Comparison of ENCODE assay signal across 18 cellular contexts in the genomic region with DNA sequence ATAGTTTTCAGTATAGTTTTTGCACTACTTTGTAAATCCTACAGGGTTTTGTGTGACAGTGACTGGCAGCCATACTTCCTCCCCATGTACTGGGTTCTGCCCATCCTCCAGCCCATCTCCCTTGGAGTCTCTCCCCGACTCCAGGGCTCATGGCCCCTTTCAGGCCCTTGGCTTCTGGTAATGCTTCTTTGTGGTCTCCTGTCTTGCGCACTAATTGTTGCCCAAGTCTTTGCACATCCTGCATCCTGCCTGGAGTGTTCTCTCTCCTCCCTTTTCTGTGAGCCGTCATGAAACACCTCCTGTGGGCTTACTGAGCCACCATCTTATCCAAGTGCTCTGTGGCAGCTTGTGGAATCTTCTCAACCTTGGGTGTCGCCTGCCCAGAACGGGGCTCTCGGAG.
"Had no signal": no experiment of that assay in that cellular context is flagged by ENCODE, and none has a peak within 500 bp of the region (broad histone marks: within the 10 kb centered on the region; RNA-seq: fewer than 3 reads in every experiment).

No MANE protein-coding gene starts in this region.

- H3K27me3 Mint-ChIP-seq: naive thymus-derived CD8-positive, alpha-beta T cell; stimulated activated memory B cell treated with anti-CD40 and anti-IgM and Interleukin-4, amounts not matched to agents 10 μg/mL and 1 μg/mL and 100 μg/mL, for 72 hours; stimulated activated naive CD8-positive, alpha-beta T cell treated with anti-CD3 and anti-CD28 coated beads, Interleukin-15, Interleukin-2, amounts not matched to agents 100 ng/mL and 50 ng/mL, for 24 hours had no signal

- H3K36me3 ChIP-seq: heart left ventricle, pancreas, tibial nerve had no signal

- H3K27ac ChIP-seq: coronary artery, heart left ventricle, pancreas, testis, tibial nerve had no signal

- H3K4me1 ChIP-seq: pancreas had no signal

- ATAC-seq: heart left ventricle; mucosa of descending colon; naive thymus-derived CD8-positive, alpha-beta T cell; pancreas; right cardiac atrium; stimulated activated memory B cell treated with anti-CD40 and anti-IgM and Interleukin-4, amounts not matched to agents 10 μg/mL and 1 μg/mL and 100 μg/mL, for 72 hours had no signal

- H3K9me3 ChIP-seq: pancreas, testis had no signal

- H3K4me3 Mint-ChIP-seq: naive thymus-derived CD8-positive, alpha-beta T cell; neural crest cell; stimulated activated memory B cell treated with anti-CD40 and anti-IgM and Interleukin-4, amounts not matched to agents 10 μg/mL and 1 μg/mL and 100 μg/mL, for 72 hours; stimulated activated naive CD8-positive, alpha-beta T cell treated with anti-CD3 and anti-CD28 coated beads, Interleukin-15, Interleukin-2, amounts not matched to agents 100 ng/mL and 50 ng/mL, for 24 hours had no signal

- H3K27ac Mint-ChIP-seq: naive thymus-derived CD8-positive, alpha-beta T cell; progenitor cell of endocrine pancreas; stimulated activated memory B cell treated with anti-CD40 and anti-IgM and Interleukin-4, amounts not matched to agents 10 μg/mL and 1 μg/mL and 100 μg/mL, for 72 hours; stimulated activated naive CD8-positive, alpha-beta T cell treated with anti-CD3 and anti-CD28 coated beads, Interleukin-15, Interleukin-2, amounts not matched to agents 100 ng/mL and 50 ng/mL, for 24 hours had no signal

- H3K4me3 ChIP-seq: coronary artery, heart left ventricle, mucosa of descending colon, pancreas, testis, tibial nerve had no signal

- H3K9me3 Mint-ChIP-seq: stimulated activated naive CD8-positive, alpha-beta T cell treated with anti-CD3 and anti-CD28 coated beads, Interleukin-15, Interleukin-2, amounts not matched to agents 100 ng/mL and 50 ng/mL, for 24 hours had no signal

- DNase-seq: effector CD4-positive, alpha-beta T cell; hypothalamus; kidney glomerular epithelial cell; mesendoderm; naive thymus-derived CD8-positive, alpha-beta T cell; small intestine; stimulated activated CD4-positive, alpha-beta T cell treated with anti-CD3 and anti-CD28 coated beads, Interleukin-4, amount 100 ng/mL, for 24 hours; testis had no signal

- H3K4me1 Mint-ChIP-seq: naive thymus-derived CD8-positive, alpha-beta T cell; neural crest cell; stimulated activated memory B cell treated with anti-CD40 and anti-IgM and Interleukin-4, amounts not matched to agents 10 μg/mL and 1 μg/mL and 100 μg/mL, for 72 hours had no signal

- H3K27me3 ChIP-seq: heart left ventricle, pancreas, testis, tibial nerve had no signal
